9 cellular contexts compared by ENCODE assay signal in the genomic region with DNA sequence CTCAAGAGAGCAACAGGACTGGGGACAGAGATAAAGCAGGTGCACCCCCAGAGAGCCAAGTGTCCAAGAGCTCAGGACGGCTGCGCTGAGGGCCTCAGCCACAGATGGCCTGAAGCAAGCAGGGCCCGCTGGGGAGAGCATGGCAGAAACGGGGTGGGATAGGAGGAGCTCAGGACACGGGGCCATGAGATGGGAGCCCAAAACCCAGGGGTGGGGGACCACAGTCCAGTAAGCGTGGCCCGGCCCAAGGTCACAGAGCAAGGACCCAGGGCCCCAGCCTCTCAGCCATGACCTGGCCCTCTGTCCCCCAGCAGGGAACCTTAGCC. TPM values are rescaled to one million over a fixed set of nuclear protein-coding genes. Genes with fewer than 3 reads are reported as not detected.
DNase-seq lines count a peak whose midpoint lies in the region; ATAC-seq and TF ChIP-seq lines count a peak whose summit lies in the region.
"Had no signal": no experiment of that assay in that cellular context is flagged by ENCODE, and none has a peak within 500 bp of the region (broad histone marks: within the 10 kb centered on the region; RNA-seq: fewer than 3 reads in every experiment).

No MANE protein-coding gene starts in this region.

- H2AFZ ChIP-seq in fibroblast of lung (ENCODE audit: low read length) = peak overlapping the region; percentile 38

- no peak for TF ChIP-seq CTCF in fibroblast of lung (conservative IDR thresholded peaks at IDR 0.05 in 1 of 2, IDR thresholded peaks at IDR 0.05 in 1 of 2; ENCODE audit: low read depth in 1 of 2, low read length in 2 of 2)
- no peak for TF ChIP-seq CTCF in gastrocnemius medialis (IDR thresholded peaks at IDR 0.05 in 4 of 5, conservative IDR thresholded peaks at IDR 0.05 in 1 of 5)
- no peak for TF ChIP-seq CTCF in lower leg skin (IDR thresholded peaks at IDR 0.05)

- no peaks in the 10 kb centered on the region for H3K9me3 ChIP-seq in CD4-positive, CD25-positive, alpha-beta regulatory T cell (ENCODE audit: control insufficient read depth in 2 of 2, low read length in 2 of 2)
- no peaks in the 10 kb centered on the region for H3K9me3 ChIP-seq in fibroblast of lung (ENCODE audit: control insufficient read depth, insufficient read depth, low read depth, low read length)
- no peaks in the 10 kb centered on the region for H3K9me3 ChIP-seq in gastrocnemius medialis

- peaks cover 31% of the 10 kb centered on the region for H3K4me1 ChIP-seq in CD4-positive, CD25-positive, alpha-beta regulatory T cell (ENCODE audit: control insufficient read depth, insufficient read depth, low read length, poor library complexity, severe bottlenecking)
- H3K4me1 ChIP-seq in fibroblast of lung (ENCODE audit: control insufficient read depth, extremely low read depth, insufficient read depth, low read length) (peaks cover 31% of the 10 kb centered on the region), gastrocnemius medialis (peaks cover 34 to 46% of the 10 kb centered on the region in 2 donors)

- H3K36me3 Mint-ChIP-seq in CD4-positive, CD25-positive, alpha-beta regulatory T cell = peaks cover 13% of the 10 kb centered on the region

- H3K4me3 Mint-ChIP-seq in CD4-positive, CD25-positive, alpha-beta regulatory T cell = no peak overlapping the region

- in situ Hi-C loops in gastrocnemius medialis (cut with MboI; ENCODE audit: low sequenced_read_pairs in 4 of 4) = no loop called here

- H3K27me3 Mint-ChIP-seq in CD4-positive, CD25-positive, alpha-beta regulatory T cell = no peaks in the 10 kb centered on the region

- H3K79me2 ChIP-seq in fibroblast of lung (ENCODE audit: control insufficient read depth, insufficient read depth, low read length) = peaks cover 16% of the 10 kb centered on the region

- no peaks in the 10 kb centered on the region for H3K9me3 Mint-ChIP-seq in CD4-positive, CD25-positive, alpha-beta regulatory T cell

- no peak for TF ChIP-seq POLR2A in gastrocnemius medialis (IDR thresholded peaks at IDR 0.05)
- TF ChIP-seq POLR2A in lower leg skin (IDR thresholded peaks at IDR 0.05) = no peak

- no peak for DNase-seq in CD4-positive, CD25-positive, alpha-beta regulatory T cell
- no peak for DNase-seq in fibroblast of lung (ENCODE audit: low read depth in 2 of 2)
- DNase-seq in gastrocnemius medialis = no peak
- DNase-seq in putamen (ENCODE audit: low spot score) = no peak
- no peak for DNase-seq in lower leg skin (ENCODE audit: low spot score in 2 of 2)
- DNase-seq in effector CD8-positive, alpha-beta T cell (lab: John Stamatoyannopoulos, UW) = no peak
- DNase-seq: DMS 273 treated with DMSO at 0.1 percent for 48 hours had no signal

- peak overlapping the region; percentile 59 for H3K9ac ChIP-seq in fibroblast of lung (ENCODE audit: insufficient read depth, low read length)

- no peak for ATAC-seq in CD4-positive, CD25-positive, alpha-beta regulatory T cell (ENCODE audit: low read depth in 2 of 2)
- ATAC-seq in SK-N-SH treated with all-trans-retinoic acid at 6 μM for 48 hours = peak; percentile 54
- ATAC-seq in gastrocnemius medialis = no peak
- ATAC-seq in HG02840 (IDR thresholded peaks at IDR 0.05; ENCODE audit: low FRiP score, unreplicated experiment) = no peak

- H3K27me3 ChIP-seq in CD4-positive, CD25-positive, alpha-beta regulatory T cell (ENCODE audit: control insufficient read depth, insufficient read depth, low read length) = no peaks in the 10 kb centered on the region
- H3K27me3 ChIP-seq in fibroblast of lung (ENCODE audit: control insufficient read depth, insufficient read depth, low read length) (no peaks in the 10 kb centered on the region), gastrocnemius medialis (no peaks in the 10 kb centered on the region)

- no peak overlapping the region for H3K4me3 ChIP-seq in CD4-positive, CD25-positive, alpha-beta regulatory T cell (ENCODE audit: low read depth, low read length)
- H3K4me3 ChIP-seq in fibroblast of lung (replicated peaks in 1 of 4; ENCODE audit: control extremely low read depth in 1 of 4, insufficient read depth in 1 of 4, low read depth in 3 of 4, low read length in 4 of 4) (no peak overlapping the region), gastrocnemius medialis (no peak overlapping the region), lower leg skin (ENCODE audit: low read depth, poor library complexity, severe bottlenecking) (no peak overlapping the region)

- intact Hi-C loops in gastrocnemius medialis (cut with DNase I; ENCODE audit: low total_unique reads) (no loop called here), lower leg skin (cut with DNase I; ENCODE audit: low total_unique reads) (no loop called here)

- peaks cover 35% of the 10 kb centered on the region for H3K36me3 ChIP-seq in CD4-positive, CD25-positive, alpha-beta regulatory T cell (ENCODE audit: control insufficient read depth, insufficient read depth, low read length)
- H3K36me3 ChIP-seq in fibroblast of lung (ENCODE audit: control insufficient read depth, insufficient read depth, low read length) (peaks cover 25% of the 10 kb centered on the region), gastrocnemius medialis (peaks cover 0 to 32% of the 10 kb centered on the region in 2 donors)

- H3K4me2 ChIP-seq in fibroblast of lung (ENCODE audit: extremely low read depth, insufficient read depth, low read length) = peak overlapping the region; percentile 62

- 57 to 63% methylated on average over 7 of the region's 7 CpGs for WGBS in lower leg skin, 2 donors

- H4K20me1 ChIP-seq in fibroblast of lung (ENCODE audit: control insufficient read depth, extremely low read depth, insufficient read depth, low read length) = no peaks in the 10 kb centered on the region

- peaks cover 0 to 64% (median 9%) of the 10 kb centered on the region in 4 donors for H3K4me1 Mint-ChIP-seq in CD4-positive, CD25-positive, alpha-beta regulatory T cell

- peak overlapping the region in 2 of 3 donors; percentile 73 to 80 for H3K27ac Mint-ChIP-seq in CD4-positive, CD25-positive, alpha-beta regulatory T cell

- no peak overlapping the region for H3K27ac ChIP-seq in CD4-positive, CD25-positive, alpha-beta regulatory T cell (ENCODE audit: insufficient read depth, low read length, poor library complexity, severe bottlenecking)
- peak overlapping the region; percentile 98 for H3K27ac ChIP-seq in fibroblast of lung (ENCODE audit: insufficient read depth, low read length)
- H3K27ac ChIP-seq in gastrocnemius medialis = peak overlapping the region; percentile 3 to 66 (median 48)

TF ChIP-seq in SK-N-SH treated with all-trans-retinoic acid at 6 μM for 48 hours, 23 proteins besides CTCF, POLR2A, EP300 and RAD21 (continues in another document):
- no peak for TF ChIP-seq TCF4 (CRISPR knock-in tag; IDR thresholded peaks at IDR 0.05; ENCODE audit: borderline replicate concordance)
- no peak for TF ChIP-seq GLIS3 (CRISPR knock-in tag; IDR thresholded peaks at IDR 0.05)
- TF ChIP-seq, protein P1, sequence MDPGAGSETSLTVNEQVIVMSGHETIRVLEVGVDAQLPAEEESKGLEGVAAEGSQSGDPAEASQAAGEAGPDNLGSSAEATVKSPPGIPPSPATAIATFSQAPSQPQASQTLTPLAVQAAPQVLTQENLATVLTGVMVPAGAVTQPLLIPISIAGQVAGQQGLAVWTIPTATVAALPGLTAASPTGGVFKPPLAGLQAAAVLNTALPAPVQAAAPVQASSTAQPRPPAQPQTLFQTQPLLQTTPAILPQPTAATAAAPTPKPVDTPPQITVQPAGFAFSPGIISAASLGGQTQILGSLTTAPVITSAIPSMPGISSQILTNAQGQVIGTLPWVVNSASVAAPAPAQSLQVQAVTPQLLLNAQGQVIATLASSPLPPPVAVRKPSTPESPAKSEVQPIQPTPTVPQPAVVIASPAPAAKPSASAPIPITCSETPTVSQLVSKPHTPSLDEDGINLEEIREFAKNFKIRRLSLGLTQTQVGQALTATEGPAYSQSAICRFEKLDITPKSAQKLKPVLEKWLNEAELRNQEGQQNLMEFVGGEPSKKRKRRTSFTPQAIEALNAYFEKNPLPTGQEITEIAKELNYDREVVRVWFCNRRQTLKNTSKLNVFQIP (CRISPR knock-in tag; IDR thresholded peaks at IDR 0.05; ENCODE audit: borderline replicate concordance, low read depth) = no peak
- TF ChIP-seq SNAI2 (CRISPR knock-in tag; IDR thresholded peaks at IDR 0.05) = no peak
- no peak for TF ChIP-seq RARB (CRISPR knock-in tag; IDR thresholded peaks at IDR 0.05)

RNA-seq across cellular contexts. Expression of a gene that starts 9.5 kb away (rescaled TPM):
- 12.7 TPM for total RNA-seq in CD4-positive, CD25-positive, alpha-beta regulatory T cell
- 1 to 10 TPM; 3.0 to 3.7 (median 3.5) TPM for polyA plus RNA-seq in CD4-positive, CD25-positive, alpha-beta regulatory T cell
- 5.4 and 5.6 TPM in 2 replicates for total RNA-seq in fibroblast of lung
- polyA plus RNA-seq in fibroblast of lung = 23.7 and 26.5 TPM in 2 replicates
- polyA plus RNA-seq in fibroblast of lung (2012) = 15.2 and 16.3 TPM in 2 replicates
- 58.6 and 71.0 TPM in 2 replicates for polyA minus RNA-seq in fibroblast of lung (ENCODE audit: low replicate concordance)
- 10 to 100 TPM; 14.0 to 39.7 (median 26.3) TPM for total RNA-seq in gastrocnemius medialis
- total RNA-seq in lower leg skin = 10 to 100 TPM; 54.6 to 96.3 (median 79.2) TPM

RNA-seq across cellular contexts. Expression of a gene that starts 51.2 kb away (rescaled TPM):
- total RNA-seq in CD4-positive, CD25-positive, alpha-beta regulatory T cell = 1,128 TPM
- polyA plus RNA-seq in CD4-positive, CD25-positive, alpha-beta regulatory T cell = 1,000 to 10,000 TPM; 1,236 to 1,661 (median 1,413) TPM
- total RNA-seq in fibroblast of lung (1,076 and 1,351 TPM in 2 replicates), gastrocnemius medialis (1,000 to 10,000 TPM; 1,885 to 2,483 (median 2,154) TPM), lower leg skin (1,000 to 10,000 TPM; 1,729 to 2,645 (median 2,120) TPM)
- polyA plus RNA-seq in fibroblast of lung = 1,512 and 1,580 TPM in 2 replicates
- polyA plus RNA-seq in fibroblast of lung (2012) = 1,612 and 1,638 TPM in 2 replicates
- polyA minus RNA-seq in fibroblast of lung (ENCODE audit: low replicate concordance) = 263 and 406 TPM in 2 replicates
